ENCODE assay signal across 16 cellular contexts in the genomic region with DNA sequence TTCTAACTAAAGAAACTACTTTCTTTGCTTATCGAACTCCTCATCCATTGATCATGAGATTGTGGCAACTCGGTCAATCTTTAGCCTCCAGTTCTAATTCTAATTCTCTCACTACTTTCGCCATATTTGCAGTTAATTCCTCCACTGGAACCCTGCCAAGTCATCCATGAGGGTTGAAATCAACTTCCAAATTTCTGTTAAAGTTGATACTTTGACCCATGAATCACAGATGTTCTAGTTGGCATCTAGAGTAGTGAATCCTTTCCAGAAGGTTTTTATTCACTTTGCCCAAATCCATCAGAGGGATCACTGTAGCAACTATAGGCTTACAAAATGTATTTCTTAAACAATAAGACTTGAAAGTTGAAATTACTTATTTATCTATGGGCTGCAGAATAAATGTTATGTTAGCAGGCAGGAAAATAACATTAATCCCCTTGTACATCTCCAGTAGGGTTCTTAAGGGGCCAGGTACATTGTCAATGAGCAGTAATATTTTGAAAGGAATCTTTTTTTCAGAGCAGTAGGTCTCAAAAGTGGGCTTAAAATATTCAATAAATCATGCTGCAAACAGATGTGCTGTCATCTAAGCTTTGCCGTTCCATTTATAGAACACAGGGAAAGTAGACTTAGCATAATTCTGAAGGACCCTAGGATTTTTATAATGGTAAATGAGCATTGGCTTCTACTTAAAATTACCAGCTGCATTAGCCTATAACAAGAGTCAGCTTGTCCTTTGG. TPM values are rescaled to one million over a fixed set of nuclear protein-coding genes. Genes with fewer than 3 reads are reported as not detected.
DNase-seq lines count a peak whose midpoint lies in the region; ATAC-seq and TF ChIP-seq lines count a peak whose summit lies in the region.
"Had no signal": no experiment of that assay in that cellular context is flagged by ENCODE, and none has a peak within 500 bp of the region (broad histone marks: within the 10 kb centered on the region; RNA-seq: fewer than 3 reads in every experiment).

No MANE protein-coding gene starts in this region.

- TF ChIP-seq CTCF in suprapubic skin (IDR thresholded peaks at IDR 0.05) = no peak
- TF ChIP-seq CTCF in spleen (IDR thresholded peaks at IDR 0.05 in 8 of 11, conservative IDR thresholded peaks at IDR 0.05 in 3 of 11) = no peak

- peak; percentile 24 for DNase-seq in DMS 273 (lab: John Stamatoyannopoulos, UW; ENCODE audit: unreplicated experiment)
- DNase-seq in DMS 273 treated with DMSO at 0.1 percent for 48 hours (lab: John Stamatoyannopoulos, UW) = no peak
- peak; percentile 64 for DNase-seq in NCI-H446 treated with DMSO at 0.1 percent for 48 hours (lab: John Stamatoyannopoulos, UW)
- DNase-seq in fibroblast of gingiva (ENCODE audit: low read depth) = peak; percentile 20
- DNase-seq in suprapubic skin (ENCODE audit: low spot score in 2 of 2) = no peak
- DNase-seq in sciatic nerve (ENCODE audit: low spot score) = no peak
- DNase-seq in spleen = no peak
- DNase-seq: CD4-positive, alpha-beta memory T cell; DMS53; DND-41; EL; H9 had no signal

- H3K4me1 ChIP-seq in suprapubic skin (peaks cover 4% of the 10 kb centered on the region), spleen (peaks cover 0 to 9% (median 0%) of the 10 kb centered on the region in 6 donors)
- H3K4me1 ChIP-seq: BLaER1 had no signal

- no peak for ATAC-seq in sciatic nerve
- ATAC-seq: A549, GM12878 had no signal

- intact Hi-C loops in sciatic nerve (cut with DNase I) (no loop called here), spleen (cut with DNase I; ENCODE audit: low total_unique reads) (no loop called here)

- no peak overlapping the region for H3K27ac ChIP-seq in suprapubic skin
- H3K27ac ChIP-seq in spleen = no peak overlapping the region
- H3K27ac ChIP-seq: 22Rv1, A549, BLaER1 had no signal

- no peak for TF ChIP-seq EP300 in suprapubic skin (IDR thresholded peaks at IDR 0.05)

- WGBS in suprapubic skin = 85% methylated on average over 4 of the region's 4 CpGs
- WGBS in spleen, 5 donors = 79 to 94% (median 87%) methylated on average over 4 of the region's 4 CpGs

- TF ChIP-seq POLR2A in suprapubic skin (IDR thresholded peaks at IDR 0.05) (no peak), spleen (IDR thresholded peaks at IDR 0.05) (no peak)

- H3K4me3 ChIP-seq in suprapubic skin (no peak overlapping the region), spleen (no peak overlapping the region)
- H3K4me3 ChIP-seq: A549, BLaER1, GM12878 had no signal

- H3K36me3 ChIP-seq in suprapubic skin (no peaks in the 10 kb centered on the region), spleen (no peaks in the 10 kb centered on the region)
- H3K36me3 ChIP-seq: BLaER1 had no signal

- H3K9me3 ChIP-seq in suprapubic skin = no peaks in the 10 kb centered on the region
- H3K9me3 ChIP-seq in spleen = peaks cover 0 to 29% (median 15%) of the 10 kb centered on the region in 8 donors

- H3K27me3 ChIP-seq in suprapubic skin (no peaks in the 10 kb centered on the region), spleen (replicated peaks in 1 of 7) (no peaks in the 10 kb centered on the region)
- H3K27me3 ChIP-seq: BLaER1 had no signal

RNA-seq across cellular contexts. Expression of a gene that starts 39.4 kb away (rescaled TPM):
- total RNA-seq in suprapubic skin = 10 to 100 TPM in 2 of 4 donors, 1 to 10 TPM in 2; 7.8 to 18.2 (median 12.9) TPM
- total RNA-seq in sciatic nerve = 21.5 TPM
- 10 to 100 TPM; 29.8 to 70.9 (median 40.4) TPM for total RNA-seq in spleen
- polyA plus RNA-seq in spleen = 10 to 100 TPM; 22.7 to 24.4 (median 24.3) TPM

Comparison
In these comparisons a context has a peak if more than half of its experiments do, and no peak if none do; other contexts are left out.
1. DNase-seq: peak in DMS 273 (single experiment), NCI-H446 treated with DMSO at 0.1 percent for 48 hours (single experiment) and fibroblast of gingiva (single experiment); none in DMS 273 treated with DMSO at 0.1 percent for 48 hours (single experiment), suprapubic skin (0 of 2), sciatic nerve (single experiment) and spleen (single experiment).